ENCODE assay signal across 23 cellular contexts in the genomic region with DNA sequence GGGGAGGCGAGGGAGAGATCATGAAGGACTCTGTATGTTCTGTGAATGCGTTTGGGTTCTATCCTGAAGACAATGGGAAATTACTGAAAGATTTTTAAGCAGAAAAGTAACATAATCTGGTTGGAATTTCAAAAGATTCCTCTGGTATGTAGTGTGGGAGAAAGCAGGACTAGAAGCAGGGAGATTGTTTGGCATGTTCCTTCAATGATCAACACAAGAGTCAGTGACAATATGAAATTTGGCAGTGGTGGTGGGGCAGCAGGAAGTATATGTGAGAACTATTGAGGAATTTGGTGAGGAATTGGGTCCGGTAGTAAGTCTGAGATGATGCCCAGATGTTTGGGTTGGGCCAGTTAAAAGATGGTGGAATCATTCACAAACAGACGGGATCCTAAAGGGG.
"Had no signal": no experiment of that assay in that cellular context is flagged by ENCODE, and none has a peak within 500 bp of the region (broad histone marks: within the 10 kb centered on the region; RNA-seq: fewer than 3 reads in every experiment).

No MANE protein-coding gene starts in this region.

- ATAC-seq: activated CD4-positive, alpha-beta T cell treated with anti-CD3 and anti-CD28 coated beads for 36 hours; activated CD8-positive, alpha-beta memory T cell treated with anti-CD3 and anti-CD28 coated beads, Interleukin-2, amount 10 ng/mL, durations not matched to agents 7 days and 5 days; effector memory CD8-positive, alpha-beta T cell; left lung; mucosa of descending colon; natural killer cell treated with Interleukin-12 subunit alpha and Interleukin-12 subunit beta and Interleukin-15 and Interleukin-18, amount 100 ng/mL, for 72 hours had no signal

- H3K4me1 Mint-ChIP-seq: central memory CD8-positive, alpha-beta T cell had no signal

- H3K27me3 ChIP-seq: adrenal gland, hepatocyte, left lung, tibial artery had no signal

- H3K4me1 ChIP-seq: adrenal gland, left lung, tibial artery had no signal

- H3K36me3 ChIP-seq: adrenal gland, left lung, tibial artery, WERI-Rb-1 had no signal

- H3K4me3 ChIP-seq: adrenal gland, hepatocyte, left lung, mucosa of descending colon, tibial artery had no signal

- H3K27me3 Mint-ChIP-seq: activated CD4-positive, alpha-beta memory T cell treated with anti-CD3 and anti-CD28 coated beads for 36 hours; activated CD4-positive, alpha-beta T cell treated with anti-CD3 and anti-CD28 coated beads for 36 hours had no signal

- H3K4me2 ChIP-seq: hepatocyte had no signal

- H3K9me3 ChIP-seq: adrenal gland, left lung, tibial artery had no signal

- H3K27ac Mint-ChIP-seq: activated CD4-positive, alpha-beta memory T cell treated with anti-CD3 and anti-CD28 coated beads for 36 hours; activated CD4-positive, alpha-beta T cell treated with anti-CD3 and anti-CD28 coated beads for 36 hours; activated CD8-positive, alpha-beta memory T cell treated with anti-CD3 and anti-CD28 coated beads, Interleukin-2, amount 10 ng/mL, durations not matched to agents 7 days and 5 days; effector memory CD8-positive, alpha-beta T cell; natural killer cell treated with Interleukin-12 subunit alpha and Interleukin-12 subunit beta and Interleukin-15 and Interleukin-18, amount 100 ng/mL, for 72 hours; T-helper 1 cell treated with Interleukin-12 subunit alpha and Interleukin-12 subunit beta and Interleukin-4 antibody, amounts not matched to agents 30 μg/mL and 1 μg/mL, for 36 hours had no signal

- H3K9me3 Mint-ChIP-seq: effector memory CD8-positive, alpha-beta T cell had no signal

- H2AFZ ChIP-seq: hepatocyte had no signal

- DNase-seq: activated CD4-positive, alpha-beta memory T cell treated with anti-CD3 and anti-CD28 coated beads for 36 hours; activated CD4-positive, alpha-beta T cell treated with anti-CD3 and anti-CD28 coated beads for 36 hours; activated CD8-positive, alpha-beta memory T cell treated with anti-CD3 and anti-CD28 coated beads, Interleukin-2, amount 10 ng/mL, durations not matched to agents 7 days and 5 days; activated effector memory CD4-positive, alpha-beta T cell treated with Interleukin-2 at 50 U/mL for 16 hours; activated naive CD4-positive, alpha-beta T cell treated with anti-CD3 and anti-CD28 coated beads, Interleukin-2, amount 50 U/mL, for 16 hours; activated T-cell treated with anti-CD3 and anti-CD28 coated beads, Interleukin-2, amount 50 U/mL, for 1 hour; adrenal gland; dermis blood vessel endothelial cell; effector memory CD8-positive, alpha-beta T cell; left lung; mucosa of descending colon; posterior cingulate gyrus; retina; stimulated activated CD4-positive, alpha-beta T cell treated with anti-CD3 and anti-CD28 coated beads, Interleukin-15, amount 100 ng/mL, for 24 hours; stimulated activated CD4-positive, alpha-beta T cell treated with anti-CD3 and anti-CD28 coated beads, Interleukin-4, amount 100 ng/mL, for 24 hours; stimulated activated naive CD4-positive, alpha-beta T cell; tibial artery; WERI-Rb-1 had no signal

- H3K79me2 ChIP-seq: hepatocyte had no signal

- H3K27ac ChIP-seq: adrenal gland, epithelial cell of prostate, hepatocyte, left lung, tibial artery, WERI-Rb-1 had no signal

- H3K4me3 Mint-ChIP-seq: activated CD4-positive, alpha-beta memory T cell treated with anti-CD3 and anti-CD28 coated beads for 36 hours; activated CD4-positive, alpha-beta T cell treated with anti-CD3 and anti-CD28 coated beads for 36 hours; activated CD8-positive, alpha-beta memory T cell treated with anti-CD3 and anti-CD28 coated beads, Interleukin-2, amount 10 ng/mL, durations not matched to agents 7 days and 5 days; central memory CD8-positive, alpha-beta T cell; effector memory CD8-positive, alpha-beta T cell; natural killer cell treated with Interleukin-12 subunit alpha and Interleukin-12 subunit beta and Interleukin-15 and Interleukin-18, amount 100 ng/mL, for 72 hours; T-helper 1 cell treated with Interleukin-12 subunit alpha and Interleukin-12 subunit beta and Interleukin-4 antibody, amounts not matched to agents 30 μg/mL and 1 μg/mL, for 36 hours had no signal
